ENCODE assay signal across 14 cellular contexts in genomic region chr20:46544576-46544975, GRCh38. TPM values are rescaled to one million over a fixed set of nuclear protein-coding genes. Genes with fewer than 3 reads are reported as not detected.
DNase-seq lines count a peak whose midpoint lies in the region; FAIRE-seq and TF ChIP-seq lines count a peak whose summit lies in the region.
"Had no signal": no experiment of that assay in that cellular context is flagged by ENCODE, and none has a peak within 500 bp of the region (broad histone marks: within the 10 kb centered on the region; RNA-seq: fewer than 3 reads in every experiment).

No MANE protein-coding gene starts in this region.

- H3K79me2 ChIP-seq in osteoblast (ENCODE audit: insufficient read depth, low read length), result no peaks in the 10 kb centered on the region

- no peak overlapping the region for H3K4me3 ChIP-seq in bronchial epithelial cell (ENCODE audit: low read depth, low read length)
- H3K4me3 ChIP-seq in osteoblast (ENCODE audit: insufficient read depth, low read length), result no peak overlapping the region
- H3K4me3 ChIP-seq: mucosa of descending colon, PC-9, psoas muscle, thyroid gland had no signal

- H3K4me2 ChIP-seq in osteoblast (ENCODE audit: insufficient read depth, low read length), result no peak overlapping the region
- H3K4me2 ChIP-seq: PC-9 had no signal

- peaks cover 3% of the 10 kb centered on the region for H3K4me1 ChIP-seq in osteoblast (ENCODE audit: insufficient read depth, low read length)
- H3K4me1 ChIP-seq: psoas muscle, thyroid gland had no signal

- H3K27ac ChIP-seq in KOPT-K1 (ENCODE audit: low read depth, low read length, poor library complexity, severe bottlenecking) (peak overlapping the region; percentile 61), osteoblast (ENCODE audit: low read depth, low read length) (no peak overlapping the region)
- H3K27ac ChIP-seq: PC-9, psoas muscle, thyroid gland had no signal

- DNase-seq in NOMO-1 treated with DMSO at 0.1 percent for 48 hours (lab: John Stamatoyannopoulos, UW; ENCODE audit: unreplicated experiment), result peak; percentile 47
- DNase-seq in NOMO-1 treated with dmso at 0.1 percent for 144 hours (lab: John Stamatoyannopoulos, UW; ENCODE audit: unreplicated experiment), result no peak
- peak; percentile 4 for DNase-seq in bronchial epithelial cell (ENCODE audit: low read depth)
- no peak for DNase-seq in osteoblast (ENCODE audit: insufficient read length, low spot score, missing footprints)
- DNase-seq in cerebellum (ENCODE audit: low spot score), result no peak
- DNase-seq in HUDEP-2 (lab: John Stamatoyannopoulos, UW; ENCODE audit: unreplicated experiment in 76 of 76), result no peak
- DNase-seq in 8988T, result no peak
- DNase-seq: mucosa of descending colon, NCI-H2171, PC-9, psoas muscle, thyroid gland had no signal

- H3K27me3 ChIP-seq in bronchial epithelial cell (ENCODE audit: control insufficient read depth, insufficient read depth, low read length), result peaks cover 2% of the 10 kb centered on the region
- peaks cover 7% of the 10 kb centered on the region for H3K27me3 ChIP-seq in osteoblast (ENCODE audit: insufficient read depth, low read length)
- H3K27me3 ChIP-seq: thyroid gland had no signal

- no peak for FAIRE-seq in bronchial epithelial cell (lab: Jason Lieb, UNC)
- FAIRE-seq: frontal cortex had no signal

- H2AFZ ChIP-seq in osteoblast (ENCODE audit: low read length), result no peak overlapping the region
- H2AFZ ChIP-seq: PC-9 had no signal

- H3K36me3 ChIP-seq in KOPT-K1 (ENCODE audit: insufficient read depth, low read length) (no peaks in the 10 kb centered on the region), bronchial epithelial cell (ENCODE audit: control insufficient read depth, insufficient read depth, low read length) (no peaks in the 10 kb centered on the region), osteoblast (ENCODE audit: insufficient read depth, low read length) (no peaks in the 10 kb centered on the region)
- H3K36me3 ChIP-seq: thyroid gland had no signal

- H4K20me1 ChIP-seq in osteoblast (ENCODE audit: insufficient read depth, low read length), result no peaks in the 10 kb centered on the region

- TF ChIP-seq CTCF in bronchial epithelial cell (IDR thresholded peaks at IDR 0.05; ENCODE audit: insufficient read depth, low read length, severe bottlenecking) (no peak), osteoblast (IDR thresholded peaks at IDR 0.05; ENCODE audit: extremely low read depth, low read depth, low read length) (peak; percentile 22)

- H3K9me3 ChIP-seq in KOPT-K1 (ENCODE audit: insufficient read depth, low read length, poor library complexity, severe bottlenecking) (no peaks in the 10 kb centered on the region), osteoblast (ENCODE audit: low read depth, low read length) (no peaks in the 10 kb centered on the region)
- H3K9me3 ChIP-seq: mucosa of descending colon, psoas muscle, thyroid gland had no signal

RNA-seq across cellular contexts. Expression of gene OCSTAMP, which starts 5.9 kb away (rescaled TPM):
- not detected in 2 replicates for total RNA-seq in bronchial epithelial cell
- not detected in 2 replicates for total RNA-seq in osteoblast
- total RNA-seq in cerebellum, result not detected
- total RNA-seq: frontal cortex, mucosa of descending colon, PC-9, psoas muscle, thyroid gland had no signal

RNA-seq across cellular contexts. Expression of gene ZNF334, which starts 31.2 kb away (rescaled TPM):
- total RNA-seq in bronchial epithelial cell (1.5 and 1.6 TPM in 2 replicates), osteoblast (5.0 and 5.8 TPM in 2 replicates), cerebellum (30.8 TPM)

Comparison
In these comparisons a context has a peak if more than half of its experiments do, and no peak if none do; other contexts are left out.
1. DNase-seq: peak in NOMO-1 treated with DMSO at 0.1 percent for 48 hours (single experiment) and bronchial epithelial cell (single experiment); none in NOMO-1 treated with dmso at 0.1 percent for 144 hours (single experiment), osteoblast (single experiment), cerebellum (single experiment), HUDEP-2 (0 of 76) and 8988T (single experiment).